2 cellular contexts compared by ENCODE assay signal in the genomic region with DNA sequence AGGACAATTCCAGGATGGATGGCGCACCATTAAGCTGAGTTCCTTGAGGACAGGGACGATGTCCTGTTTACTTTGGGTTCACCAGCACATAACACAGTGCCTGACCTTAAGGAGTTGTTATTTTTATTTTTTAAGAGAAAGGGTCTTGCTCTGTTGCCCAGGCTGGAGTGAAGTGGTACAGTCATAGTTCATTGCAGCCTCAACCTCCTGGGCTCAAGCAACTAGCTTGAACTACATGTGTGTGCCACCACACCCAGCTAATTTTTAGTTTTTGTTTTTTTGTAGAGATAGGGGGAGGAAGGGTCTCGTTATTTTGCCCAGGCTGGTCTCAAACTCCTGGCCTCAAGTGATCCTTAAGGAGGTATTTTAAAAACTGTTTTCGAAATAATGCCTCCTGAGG.
TF ChIP-seq lines count a peak whose summit lies in the region.

No MANE protein-coding gene starts in this region.

TF ChIP-seq in HEK293, 187 proteins besides CTCF, POLR2A, EP300 and RAD21:
- no peak for TF ChIP-seq ZNF239 (tag by site-specific recombination; IDR thresholded peaks at IDR 0.05)
- peak; percentile 92 for TF ChIP-seq ZNF121 (tag by site-specific recombination; IDR thresholded peaks at IDR 0.05)

TF ChIP-seq in H1, 55 proteins besides CTCF, POLR2A, EP300 and RAD21:
- no peak for TF ChIP-seq TAF7 (optimal IDR thresholded peaks at IDR 0.05; ENCODE audit: borderline replicate concordance, low read depth, low read length)
- TF ChIP-seq CBX8 (IDR thresholded peaks at IDR 0.05; ENCODE audit: borderline replicate concordance, low read depth, low read length) = no peak
- no peak for TF ChIP-seq KDM4A (IDR thresholded peaks at IDR 0.05; ENCODE audit: low read depth, low read length, severe bottlenecking)
- TF ChIP-seq ASH2L (IDR thresholded peaks at IDR 0.05; ENCODE audit: low read length) = no peak
- TF ChIP-seq NRF1 (IDR thresholded peaks at IDR 0.05; ENCODE audit: low read depth, low read length) = no peak
- no peak for TF ChIP-seq SP4 (IDR thresholded peaks at IDR 0.05; ENCODE audit: low read length)
- TF ChIP-seq SP1 (IDR thresholded peaks at IDR 0.05; ENCODE audit: low read depth, low read length) = no peak
- no peak for TF ChIP-seq HDAC6 (IDR thresholded peaks at IDR 0.05; ENCODE audit: low read depth, low read length)
- no peak for TF ChIP-seq POLR2AphosphoS5 (IDR thresholded peaks at IDR 0.05; ENCODE audit: low read depth, low read length)
- no peak for TF ChIP-seq SRF (IDR thresholded peaks at IDR 0.05; ENCODE audit: low read depth, low read length)
- TF ChIP-seq GTF2F1 (IDR thresholded peaks at IDR 0.05; ENCODE audit: borderline replicate concordance, low read depth, low read length) = no peak
- TF ChIP-seq YY1 (IDR thresholded peaks at IDR 0.05; ENCODE audit: low read depth, low read length) = no peak
- no peak for TF ChIP-seq CTBP2 (IDR thresholded peaks at IDR 0.05; ENCODE audit: borderline replicate concordance, insufficient read depth, insufficient read length, low read length)
- TF ChIP-seq CHD1 (IDR thresholded peaks at IDR 0.05; ENCODE audit: low read depth, low read length) = no peak
- TF ChIP-seq, protein P1, sequence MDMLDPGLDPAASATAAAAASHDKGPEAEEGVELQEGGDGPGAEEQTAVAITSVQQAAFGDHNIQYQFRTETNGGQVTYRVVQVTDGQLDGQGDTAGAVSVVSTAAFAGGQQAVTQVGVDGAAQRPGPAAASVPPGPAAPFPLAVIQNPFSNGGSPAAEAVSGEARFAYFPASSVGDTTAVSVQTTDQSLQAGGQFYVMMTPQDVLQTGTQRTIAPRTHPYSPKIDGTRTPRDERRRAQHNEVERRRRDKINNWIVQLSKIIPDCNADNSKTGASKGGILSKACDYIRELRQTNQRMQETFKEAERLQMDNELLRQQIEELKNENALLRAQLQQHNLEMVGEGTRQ (IDR thresholded peaks at IDR 0.05; ENCODE audit: low read length) = no peak
- TF ChIP-seq KDM5A (IDR thresholded peaks at IDR 0.05; ENCODE audit: low read length) = no peak
- no peak for TF ChIP-seq HDAC2 (IDR thresholded peaks at IDR 0.05; ENCODE audit: borderline replicate concordance in 1 of 2, low read depth in 2 of 2, low read length in 2 of 2)
- TF ChIP-seq CBX5 (IDR thresholded peaks at IDR 0.05; ENCODE audit: low read depth, low read length) = no peak
- TF ChIP-seq, protein P2, sequence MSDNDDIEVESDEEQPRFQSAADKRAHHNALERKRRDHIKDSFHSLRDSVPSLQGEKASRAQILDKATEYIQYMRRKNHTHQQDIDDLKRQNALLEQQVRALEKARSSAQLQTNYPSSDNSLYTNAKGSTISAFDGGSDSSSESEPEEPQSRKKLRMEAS (IDR thresholded peaks at IDR 0.05) = no peak
- no peak for TF ChIP-seq GABPA (IDR thresholded peaks at IDR 0.05; ENCODE audit: borderline replicate concordance, insufficient read depth, low read length)
